21 cellular contexts compared by ENCODE assay signal in genomic region chr10:3396116-3396515, GRCh38.
"Had no signal": no experiment of that assay in that cellular context is flagged by ENCODE, and none has a peak within 500 bp of the region (broad histone marks: within the 10 kb centered on the region; RNA-seq: fewer than 3 reads in every experiment).

No MANE protein-coding gene starts in this region.

- H3K27me3 ChIP-seq: adrenal gland, ascending aorta, colonic mucosa, dorsolateral prefrontal cortex, esophagus muscularis mucosa, hepatocyte, left lung, upper lobe of right lung had no signal

- H3K27ac ChIP-seq: adrenal gland, ascending aorta, colonic mucosa, dorsolateral prefrontal cortex, esophagus muscularis mucosa, hepatocyte, left lung, thoracic aorta, upper lobe of right lung, WERI-Rb-1 had no signal

- H3K36me3 ChIP-seq: adrenal gland, ascending aorta, colonic mucosa, esophagus muscularis mucosa, left lung, thoracic aorta, upper lobe of right lung, WERI-Rb-1 had no signal

- DNase-seq: activated CD4-positive, alpha-beta T cell treated with anti-CD3 and anti-CD28 coated beads for 1 hour; activated CD4-positive, alpha-beta T cell treated with anti-CD3 and anti-CD28 coated beads, Interleukin-2, amount 50 U/mL, for 1 hour; activated CD8-positive, alpha-beta T cell treated with anti-CD3 and anti-CD28 coated beads, Interleukin-2, amount 10 ng/mL, durations not matched to agents 7 days and 5 days; adrenal gland; colonic mucosa; dorsolateral prefrontal cortex; effector memory CD8-positive, alpha-beta T cell; glutamatergic neuron; immature natural killer cell; kidney glomerular epithelial cell; left lung; nucleus accumbens; stimulated activated CD4-positive, alpha-beta T cell treated with anti-CD3 and anti-CD28 coated beads, Interleukin-4, amount 100 ng/mL, for 1 hour; stimulated activated naive CD4-positive, alpha-beta T cell treated with Interleukin-2 at 50 U/mL for 16 hours; upper lobe of right lung had no signal

- H3K4me2 ChIP-seq: hepatocyte had no signal

- H3K9me3 ChIP-seq: adrenal gland, ascending aorta, colonic mucosa, thoracic aorta, upper lobe of right lung had no signal

- ATAC-seq: activated CD8-positive, alpha-beta T cell treated with anti-CD3 and anti-CD28 coated beads, Interleukin-2, amount 10 ng/mL, durations not matched to agents 7 days and 5 days; effector memory CD8-positive, alpha-beta T cell; left lung; upper lobe of right lung had no signal

- H3K79me2 ChIP-seq: hepatocyte had no signal

- H3K4me1 ChIP-seq: adrenal gland, colonic mucosa had no signal

- H3K4me3 ChIP-seq: adrenal gland, ascending aorta, colonic mucosa, dorsolateral prefrontal cortex, esophagus muscularis mucosa, hepatocyte, left lung, lung, thoracic aorta, upper lobe of right lung had no signal
